21 cellular contexts compared by ENCODE assay signal in genomic region chr7:45252857-45253256, GRCh38.
DNase-seq lines count a peak whose midpoint lies in the region; ATAC-seq and TF ChIP-seq lines count a peak whose summit lies in the region.
"Had no signal": no experiment of that assay in that cellular context is flagged by ENCODE, and none has a peak within 500 bp of the region (broad histone marks: within the 10 kb centered on the region; RNA-seq: fewer than 3 reads in every experiment).

No MANE protein-coding gene starts in this region.

- no peaks in the 10 kb centered on the region for H3K36me3 ChIP-seq in Panc1 (ENCODE audit: control insufficient read depth, insufficient read depth, low read length)
- H3K36me3 ChIP-seq: BLaER1 had no signal

- POLR2A ChIA-PET in Panc1 (lab: Charles Lee) = no interaction called here

- BruUV-seq in Panc1 (replicated peaks; lab: Mats Ljungman, UMichigan) = no TSS peak

- no peaks in the 10 kb centered on the region for H3K4me1 Mint-ChIP-seq in activated naive CD8-positive, alpha-beta T cell treated with anti-CD3 and anti-CD28 coated beads, Interleukin-2, amount 50 U/mL, for 24 hours
- no peaks in the 10 kb centered on the region for H3K4me1 Mint-ChIP-seq in activated naive CD8-positive, alpha-beta T cell treated with anti-CD3 and anti-CD28 coated beads for 36 hours
- peaks cover under 1% of the 10 kb centered on the region for H3K4me1 Mint-ChIP-seq in stimulated activated memory B cell treated with anti-CD40 and anti-IgM and Interleukin-4, amounts not matched to agents 10 μg/mL and 1 μg/mL and 100 μg/mL, for 72 hours
- H3K4me1 Mint-ChIP-seq: B cell; CD4-positive, CD25-positive, alpha-beta regulatory T cell had no signal

- TF ChIP-seq CTCF in GM12865 (IDR thresholded peaks at IDR 0.05; ENCODE audit: insufficient read depth, low read depth, low read length, missing control alignments) (no peak), Panc1 (IDR thresholded peaks at IDR 0.05) (no peak)

- CTCF ChIA-PET in Panc1 (lab: Charles Lee) = no interaction called here

- H3K27me3 ChIP-seq in Panc1 (ENCODE audit: control insufficient read depth, insufficient read depth, low read length) = peaks cover 25% of the 10 kb centered on the region

- no peaks in the 10 kb centered on the region for H3K9me3 Mint-ChIP-seq in activated naive CD8-positive, alpha-beta T cell treated with anti-CD3 and anti-CD28 coated beads, Interleukin-2, amount 50 U/mL, for 24 hours
- H3K9me3 Mint-ChIP-seq in activated naive CD8-positive, alpha-beta T cell treated with anti-CD3 and anti-CD28 coated beads for 36 hours = no peaks in the 10 kb centered on the region
- no peaks in the 10 kb centered on the region for H3K9me3 Mint-ChIP-seq in stimulated activated memory B cell treated with anti-CD40 and anti-IgM and Interleukin-4, amounts not matched to agents 10 μg/mL and 1 μg/mL and 100 μg/mL, for 72 hours
- H3K9me3 Mint-ChIP-seq: CD8-positive, alpha-beta T cell had no signal

- H3K4me1 ChIP-seq in Panc1 (ENCODE audit: control insufficient read depth, insufficient read depth, low read length) = no peaks in the 10 kb centered on the region
- H3K4me1 ChIP-seq: Caco-2 had no signal

- H3K27ac Mint-ChIP-seq in activated naive CD8-positive, alpha-beta T cell treated with anti-CD3 and anti-CD28 coated beads, Interleukin-2, amount 50 U/mL, for 24 hours = no peak overlapping the region
- H3K27ac Mint-ChIP-seq in activated naive CD8-positive, alpha-beta T cell treated with anti-CD3 and anti-CD28 coated beads for 36 hours = no peak overlapping the region
- no peak overlapping the region for H3K27ac Mint-ChIP-seq in stimulated activated memory B cell treated with anti-CD40 and anti-IgM and Interleukin-4, amounts not matched to agents 10 μg/mL and 1 μg/mL and 100 μg/mL, for 72 hours
- H3K27ac Mint-ChIP-seq: B cell; CD4-positive, CD25-positive, alpha-beta regulatory T cell; CD8-positive, alpha-beta T cell had no signal

- H3K9me3 ChIP-seq in Panc1 (ENCODE audit: control insufficient read depth, insufficient read depth, low read depth, low read length) = no peaks in the 10 kb centered on the region
- H3K9me3 ChIP-seq: Caco-2 had no signal

- no peak overlapping the region for H3K27ac ChIP-seq in Panc1 (ENCODE audit: low read length)
- H3K27ac ChIP-seq: 22Rv1, BLaER1, C4-2B, GM23248 had no signal

- intact Hi-C loops in Panc1 (cut with micrococcal nuclease; ENCODE audit: unreplicated experiment) = no loop called here

- no peak for DNase-seq in activated naive CD8-positive, alpha-beta T cell treated with anti-CD3 and anti-CD28 coated beads, Interleukin-2, amount 50 U/mL, for 24 hours
- no peak for DNase-seq in activated naive CD8-positive, alpha-beta T cell treated with anti-CD3 and anti-CD28 coated beads for 36 hours
- peak; percentile 19 for DNase-seq in GM12865 (ENCODE audit: low read depth)
- no peak for DNase-seq in Panc1 (ENCODE audit: low read depth, low spot score)
- DNase-seq in stimulated activated CD4-positive, alpha-beta T cell treated with anti-CD3 and anti-CD28 coated beads, Interleukin-4, amount 100 ng/mL, for 1 hour = no peak
- no peak for DNase-seq in activated CD4-positive, alpha-beta T cell treated with anti-CD3 and anti-CD28 coated beads for 4 hours
- DNase-seq: Caco-2; CD4-positive, CD25-positive, alpha-beta regulatory T cell; CD8-positive, alpha-beta T cell; DMS153; DND-41; GM23248; H7; HCEC 1CT had no signal

- in situ Hi-C loops in Panc1 (cut with HindIII; ENCODE audit: low pct_unique_long_range_greater_than_20kb, low sequenced_read_pairs) = no loop called here

- H3K27me3 Mint-ChIP-seq in activated naive CD8-positive, alpha-beta T cell treated with anti-CD3 and anti-CD28 coated beads, Interleukin-2, amount 50 U/mL, for 24 hours = peaks cover 22% of the 10 kb centered on the region
- H3K27me3 Mint-ChIP-seq in activated naive CD8-positive, alpha-beta T cell treated with anti-CD3 and anti-CD28 coated beads for 36 hours = peaks cover 25% of the 10 kb centered on the region
- peaks cover 17% of the 10 kb centered on the region for H3K27me3 Mint-ChIP-seq in stimulated activated memory B cell treated with anti-CD40 and anti-IgM and Interleukin-4, amounts not matched to agents 10 μg/mL and 1 μg/mL and 100 μg/mL, for 72 hours

- H3K4me3 ChIP-seq in GM12865 (ENCODE audit: low read depth, low read length) (no peak overlapping the region), Panc1 (ENCODE audit: low read depth in 2 of 2, low read length in 2 of 2) (no peak overlapping the region)
- H3K4me3 ChIP-seq: BLaER1, GM12878, GM23248 had no signal

- ATAC-seq in activated naive CD8-positive, alpha-beta T cell treated with anti-CD3 and anti-CD28 coated beads, Interleukin-2, amount 50 U/mL, for 24 hours = peak; percentile 20
- peak; percentile 50 for ATAC-seq in Panc1
- peak; percentile 43 for ATAC-seq in stimulated activated memory B cell treated with anti-CD40 and anti-IgM and Interleukin-4, amounts not matched to agents 10 μg/mL and 1 μg/mL and 100 μg/mL, for 72 hours
- ATAC-seq in HG03439 (IDR thresholded peaks at IDR 0.05; ENCODE audit: unreplicated experiment) = no peak
- ATAC-seq: CD8-positive, alpha-beta T cell; GM12878 had no signal

- no peaks in the 10 kb centered on the region for H3K36me3 Mint-ChIP-seq in activated naive CD8-positive, alpha-beta T cell treated with anti-CD3 and anti-CD28 coated beads, Interleukin-2, amount 50 U/mL, for 24 hours (ENCODE audit: low read depth)
- H3K36me3 Mint-ChIP-seq in activated naive CD8-positive, alpha-beta T cell treated with anti-CD3 and anti-CD28 coated beads for 36 hours = no peaks in the 10 kb centered on the region
- no peaks in the 10 kb centered on the region for H3K36me3 Mint-ChIP-seq in stimulated activated memory B cell treated with anti-CD40 and anti-IgM and Interleukin-4, amounts not matched to agents 10 μg/mL and 1 μg/mL and 100 μg/mL, for 72 hours
- H3K36me3 Mint-ChIP-seq: CD4-positive, CD25-positive, alpha-beta regulatory T cell; CD8-positive, alpha-beta T cell had no signal

- H3K4me3 Mint-ChIP-seq in activated naive CD8-positive, alpha-beta T cell treated with anti-CD3 and anti-CD28 coated beads, Interleukin-2, amount 50 U/mL, for 24 hours = no peak overlapping the region
- H3K4me3 Mint-ChIP-seq in activated naive CD8-positive, alpha-beta T cell treated with anti-CD3 and anti-CD28 coated beads for 36 hours = no peak overlapping the region
- no peak overlapping the region for H3K4me3 Mint-ChIP-seq in stimulated activated memory B cell treated with anti-CD40 and anti-IgM and Interleukin-4, amounts not matched to agents 10 μg/mL and 1 μg/mL and 100 μg/mL, for 72 hours
- H3K4me3 Mint-ChIP-seq: B cell; CD4-positive, CD25-positive, alpha-beta regulatory T cell; CD8-positive, alpha-beta T cell had no signal
